10 cellular contexts compared by ENCODE assay signal in the genomic region with DNA sequence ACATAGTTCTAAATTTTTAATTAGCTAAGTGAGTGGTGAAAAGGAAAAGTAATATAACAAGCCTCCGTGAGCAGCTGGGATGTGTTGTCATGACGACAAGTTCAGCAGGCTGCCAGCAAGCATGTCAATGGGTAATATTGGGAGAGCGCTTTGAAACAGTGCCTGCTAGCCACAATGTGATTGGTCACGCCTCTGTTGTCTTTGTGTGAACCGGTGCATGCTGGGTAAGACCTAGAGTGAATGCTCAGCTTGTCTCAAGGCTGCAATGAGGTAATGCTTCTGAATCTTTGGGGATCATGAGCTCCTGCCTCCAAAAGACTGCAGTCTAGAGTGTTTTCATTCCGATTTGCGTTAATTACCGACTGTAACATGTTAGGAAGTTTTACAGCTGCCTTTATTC. TPM values are rescaled to one million over a fixed set of nuclear protein-coding genes. Genes with fewer than 3 reads are reported as not detected.
DNase-seq lines count a peak whose midpoint lies in the region; ATAC-seq and TF ChIP-seq lines count a peak whose summit lies in the region.
"Had no signal": no experiment of that assay in that cellular context is flagged by ENCODE, and none has a peak within 500 bp of the region (broad histone marks: within the 10 kb centered on the region; RNA-seq: fewer than 3 reads in every experiment).

No MANE protein-coding gene starts in this region.

- no peak for ATAC-seq in GM18511 (IDR thresholded peaks at IDR 0.05; ENCODE audit: unreplicated experiment)
- no peak for ATAC-seq in HG03045 (IDR thresholded peaks at IDR 0.05; ENCODE audit: unreplicated experiment)

- POLR2A ChIA-PET in activated CD4-positive, alpha-beta T cell treated with anti-CD3 and anti-CD28 coated beads, Interleukin-2, amount 10 ng/mL, durations not matched to agents 7 days and 5 days (lab: Charles Lee) = no interaction called here

- no peak overlapping the region for H3K4me3 ChIP-seq in brain microvascular endothelial cell (ENCODE audit: low read depth, low read length)

- H3K36me3 ChIP-seq in brain microvascular endothelial cell (replicated peaks) = no peaks in the 10 kb centered on the region

- no peaks in the 10 kb centered on the region for H3K36me3 Mint-ChIP-seq in activated CD4-positive, alpha-beta T cell treated with anti-CD3 and anti-CD28 coated beads, Interleukin-2, amount 10 ng/mL, durations not matched to agents 7 days and 5 days (ENCODE audit: low read depth)
- H3K36me3 Mint-ChIP-seq: CD4-positive, CD25-positive, alpha-beta regulatory T cell had no signal

- peaks cover 3% of the 10 kb centered on the region for H3K27me3 Mint-ChIP-seq in activated CD4-positive, alpha-beta T cell treated with anti-CD3 and anti-CD28 coated beads, Interleukin-2, amount 10 ng/mL, durations not matched to agents 7 days and 5 days

- no peak overlapping the region for H3K27ac ChIP-seq in brain microvascular endothelial cell

- H3K27me3 ChIP-seq in brain microvascular endothelial cell (replicated peaks) = no peaks in the 10 kb centered on the region

- TF ChIP-seq CTCF in brain microvascular endothelial cell (IDR thresholded peaks at IDR 0.05; ENCODE audit: low read depth, low read length, missing control alignments) = no peak

- CTCF ChIA-PET in activated CD4-positive, alpha-beta T cell treated with anti-CD3 and anti-CD28 coated beads, Interleukin-2, amount 10 ng/mL, durations not matched to agents 7 days and 5 days (lab: Charles Lee) = no interaction called here

- DNase-seq in AG08395 (ENCODE audit: low spot score) = peak; percentile 57
- peak; percentile 87 for DNase-seq in NCI-H1092 (lab: John Stamatoyannopoulos, UW)
- DNase-seq in brain microvascular endothelial cell = peak; percentile 56
- peak; percentile 79 for DNase-seq in islet precursor cell
- no peak for DNase-seq in activated CD4-positive, alpha-beta T cell treated with anti-CD3 and anti-CD28 coated beads, Interleukin-2, amount 10 ng/mL, durations not matched to agents 7 days and 5 days
- DNase-seq in T-helper 9 cell = no peak
- DNase-seq: CD4-positive, CD25-positive, alpha-beta regulatory T cell had no signal

- H3K27ac Mint-ChIP-seq in activated CD4-positive, alpha-beta T cell treated with anti-CD3 and anti-CD28 coated beads, Interleukin-2, amount 10 ng/mL, durations not matched to agents 7 days and 5 days = no peak overlapping the region
- H3K27ac Mint-ChIP-seq: CD4-positive, CD25-positive, alpha-beta regulatory T cell had no signal

- no peak overlapping the region for H3K4me3 Mint-ChIP-seq in activated CD4-positive, alpha-beta T cell treated with anti-CD3 and anti-CD28 coated beads, Interleukin-2, amount 10 ng/mL, durations not matched to agents 7 days and 5 days
- H3K4me3 Mint-ChIP-seq: CD4-positive, CD25-positive, alpha-beta regulatory T cell had no signal

- in situ Hi-C loops in brain microvascular endothelial cell (cut with HindIII; ENCODE audit: low pct_ligation_motif_present, low sequenced_read_pairs) = no loop called here

- no peaks in the 10 kb centered on the region for H3K9me3 Mint-ChIP-seq in activated CD4-positive, alpha-beta T cell treated with anti-CD3 and anti-CD28 coated beads, Interleukin-2, amount 10 ng/mL, durations not matched to agents 7 days and 5 days
- H3K9me3 Mint-ChIP-seq: CD4-positive, CD25-positive, alpha-beta regulatory T cell had no signal

- H3K4me1 Mint-ChIP-seq in activated CD4-positive, alpha-beta T cell treated with anti-CD3 and anti-CD28 coated beads, Interleukin-2, amount 10 ng/mL, durations not matched to agents 7 days and 5 days = no peaks in the 10 kb centered on the region
- H3K4me1 Mint-ChIP-seq: CD4-positive, CD25-positive, alpha-beta regulatory T cell had no signal

RNA-seq across cellular contexts. Expression of gene STOX2, which starts 54.9 kb away (rescaled TPM):
- not detected for total RNA-seq in activated CD4-positive, alpha-beta T cell treated with anti-CD3 and anti-CD28 coated beads, Interleukin-2, amount 10 ng/mL, durations not matched to agents 7 days and 5 days
- total RNA-seq: CD4-positive, CD25-positive, alpha-beta regulatory T cell; T-helper 1 cell treated with Interleukin-12 subunit alpha and Interleukin-12 subunit beta and Interleukin-4 antibody, amounts not matched to agents 30 ng/mL and 1 ng/mL, for 36 hours had no signal

Comparison
In these comparisons a context has a peak if more than half of its experiments do, and no peak if none do; other contexts are left out.
1. DNase-seq: peak in AG08395 (single experiment), NCI-H1092 (single experiment), brain microvascular endothelial cell (single experiment) and islet precursor cell (single experiment); none in activated CD4-positive, alpha-beta T cell treated with anti-CD3 and anti-CD28 coated beads, Interleukin-2, amount 10 ng/mL, durations not matched to agents 7 days and 5 days (single experiment) and T-helper 9 cell (single experiment).